Comparison of ENCODE assay signal across 10 cellular contexts in the genomic region with DNA sequence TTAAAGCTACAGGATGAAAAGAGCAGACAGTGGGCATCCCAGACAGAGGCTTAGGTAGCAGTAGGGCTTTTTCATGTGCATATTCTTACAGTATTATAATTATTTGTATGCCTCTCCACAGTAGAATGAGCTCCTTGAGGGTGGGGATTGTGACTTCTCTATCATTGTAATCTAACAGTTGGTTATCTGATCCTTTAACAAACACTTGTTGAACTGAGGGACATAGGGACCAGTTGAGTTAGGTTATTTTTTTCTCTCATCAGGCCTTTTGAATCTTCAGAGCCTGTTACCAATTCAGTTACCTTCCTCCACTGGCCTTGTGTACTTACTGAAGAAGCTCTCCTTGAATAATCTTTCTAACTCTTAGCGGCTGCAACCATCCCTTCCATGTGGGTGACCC. TPM values are rescaled to one million over a fixed set of nuclear protein-coding genes. Genes with fewer than 3 reads are reported as not detected.
A peak's percentile ranks its signal among the peaks of the same experiment; 100 is the strongest.
DNase-seq lines count a peak whose midpoint lies in the region; ATAC-seq and TF ChIP-seq lines count a peak whose summit lies in the region.
"Had no signal": no experiment of that assay in that cellular context is flagged by ENCODE, and none has a peak within 500 bp of the region (broad histone marks: within the 10 kb centered on the region; RNA-seq: fewer than 3 reads in every experiment).

No MANE protein-coding gene starts in this region.

- peaks cover 2% of the 10 kb centered on the region for H3K4me1 ChIP-seq in fibroblast of lung (ENCODE audit: control insufficient read depth, extremely low read depth, insufficient read depth, low read length)

- H3F3A ChIP-seq in SU-DHL-6 (ENCODE audit: insufficient read depth), result peaks cover 12% of the 10 kb centered on the region

- no peak for TF ChIP-seq CTCF in SU-DHL-6 (IDR thresholded peaks at IDR 0.05; ENCODE audit: insufficient read depth, low read length, poor library complexity, severe bottlenecking)
- TF ChIP-seq CTCF in fibroblast of lung (conservative IDR thresholded peaks at IDR 0.05 in 1 of 2, IDR thresholded peaks at IDR 0.05 in 1 of 2; ENCODE audit: low read depth in 1 of 2, low read length in 2 of 2), result no peak

- peak overlapping the region; percentile 91 for H3K4me2 ChIP-seq in SU-DHL-6 (ENCODE audit: low read depth, low read length, poor library complexity, severe bottlenecking)
- H3K4me2 ChIP-seq in fibroblast of lung (ENCODE audit: extremely low read depth, insufficient read depth, low read length), result peak overlapping the region; percentile 83

- H2AFZ ChIP-seq in SU-DHL-6 (ENCODE audit: low read depth, low read length, severe bottlenecking) (no peak overlapping the region), fibroblast of lung (ENCODE audit: low read length) (no peak overlapping the region)

- H3K9me3 ChIP-seq in SU-DHL-6 (ENCODE audit: insufficient read depth, low read length) (no peaks in the 10 kb centered on the region), fibroblast of lung (ENCODE audit: control insufficient read depth, insufficient read depth, low read depth, low read length) (no peaks in the 10 kb centered on the region)
- H3K9me3 ChIP-seq: ascending aorta had no signal

- CTCF ChIA-PET in activated naive CD4-positive, alpha-beta T cell treated with anti-CD3 and anti-CD28 coated beads, Interleukin-2, amount 10 ng/mL, durations not matched to agents 7 days and 5 days (lab: Charles Lee), result interaction anchor here (1.0 to 2.6 kb wide), 4 partner anchors 24 to 284 kb away, joined by 3 to 7 read pairs (median 6); a partner anchor contains a TSS

- peaks cover 27% of the 10 kb centered on the region for H3K36me3 ChIP-seq in SU-DHL-6 (ENCODE audit: low read length)
- peaks cover 3% of the 10 kb centered on the region for H3K36me3 ChIP-seq in fibroblast of lung (ENCODE audit: control insufficient read depth, insufficient read depth, low read length)

- H3K27me3 ChIP-seq in SU-DHL-6 (ENCODE audit: low read length) (no peaks in the 10 kb centered on the region), fibroblast of lung (ENCODE audit: control insufficient read depth, insufficient read depth, low read length) (no peaks in the 10 kb centered on the region)
- H3K27me3 ChIP-seq: ascending aorta had no signal

- peak overlapping the region; percentile 87 for H3K9ac ChIP-seq in SU-DHL-6 (ENCODE audit: low read length)
- no peak overlapping the region for H3K9ac ChIP-seq in fibroblast of lung (ENCODE audit: insufficient read depth, low read length)

- peak overlapping the region; percentile 96 for H3K27ac Mint-ChIP-seq in activated naive CD4-positive, alpha-beta T cell treated with anti-CD3 and anti-CD28 coated beads, Interleukin-2, amount 10 ng/mL, durations not matched to agents 7 days and 5 days
- peak overlapping the region; percentile 95 for H3K27ac Mint-ChIP-seq in stimulated activated memory B cell treated with anti-CD40 and anti-IgM and Interleukin-4, amounts not matched to agents 10 μg/mL and 1 μg/mL and 100 μg/mL, for 72 hours

- peak overlapping the region; percentile 87 for H3K4me3 ChIP-seq in SU-DHL-6 (ENCODE audit: insufficient read depth, low read length, poor library complexity, severe bottlenecking)
- peak overlapping the region in 1 of 4 experiments; percentile 91 for H3K4me3 ChIP-seq in fibroblast of lung (replicated peaks in 1 of 4; ENCODE audit: control extremely low read depth in 1 of 4, insufficient read depth in 1 of 4, low read depth in 3 of 4, low read length in 4 of 4)

- H3K9me2 ChIP-seq in SU-DHL-6 (replicated peaks; ENCODE audit: insufficient read depth, low read length), result no peaks in the 10 kb centered on the region

- DNase-seq in activated naive CD4-positive, alpha-beta T cell treated with anti-CD3 and anti-CD28 coated beads, Interleukin-2, amount 10 ng/mL, durations not matched to agents 7 days and 5 days, result no peak
- no peak for DNase-seq in activated naive CD4-positive, alpha-beta T cell treated with anti-CD3 and anti-CD28 coated beads, Interleukin-2, amount 50 U/mL, for 16 hours
- DNase-seq in fibroblast of lung (ENCODE audit: low read depth in 2 of 2) (no peak), cerebellum (ENCODE audit: low spot score) (no peak), kidney tubule cell (ENCODE audit: low spot score) (no peak), NOMO-1 treated with dmso at 0.1 percent for 144 hours (lab: John Stamatoyannopoulos, UW; ENCODE audit: unreplicated experiment) (no peak)
- DNase-seq: H7 had no signal

- peaks cover 69% of the 10 kb centered on the region for H3K4me1 Mint-ChIP-seq in activated naive CD4-positive, alpha-beta T cell treated with anti-CD3 and anti-CD28 coated beads, Interleukin-2, amount 10 ng/mL, durations not matched to agents 7 days and 5 days
- H3K4me1 Mint-ChIP-seq in stimulated activated memory B cell treated with anti-CD40 and anti-IgM and Interleukin-4, amounts not matched to agents 10 μg/mL and 1 μg/mL and 100 μg/mL, for 72 hours, result peaks cover 48% of the 10 kb centered on the region

- H3K27ac ChIP-seq in SU-DHL-6 (ENCODE audit: low read depth, low read length), result no peak overlapping the region
- H3K27ac ChIP-seq in fibroblast of lung (ENCODE audit: insufficient read depth, low read length), result no peak overlapping the region

- peaks cover 6% of the 10 kb centered on the region; the same call in 1 of the 2 replicates for H4K20me1 ChIP-seq in SU-DHL-6 (ENCODE audit: low read depth, low read length)
- H4K20me1 ChIP-seq in fibroblast of lung (ENCODE audit: control insufficient read depth, extremely low read depth, insufficient read depth, low read length), result no peaks in the 10 kb centered on the region

- ATAC-seq in stimulated activated memory B cell treated with anti-CD40 and anti-IgM and Interleukin-4, amounts not matched to agents 10 μg/mL and 1 μg/mL and 100 μg/mL, for 72 hours, result no peak

- H3K36me3 Mint-ChIP-seq in activated naive CD4-positive, alpha-beta T cell treated with anti-CD3 and anti-CD28 coated beads, Interleukin-2, amount 10 ng/mL, durations not matched to agents 7 days and 5 days, result peaks cover 36% of the 10 kb centered on the region
- H3K36me3 Mint-ChIP-seq in stimulated activated memory B cell treated with anti-CD40 and anti-IgM and Interleukin-4, amounts not matched to agents 10 μg/mL and 1 μg/mL and 100 μg/mL, for 72 hours, result peaks cover 15% of the 10 kb centered on the region

- peaks cover 76% of the 10 kb centered on the region for H3K79me2 ChIP-seq in SU-DHL-6 (ENCODE audit: insufficient read depth, low read length)
- peaks cover 45% of the 10 kb centered on the region for H3K79me2 ChIP-seq in fibroblast of lung (ENCODE audit: control insufficient read depth, insufficient read depth, low read length)

- H3K4me3 Mint-ChIP-seq in activated naive CD4-positive, alpha-beta T cell treated with anti-CD3 and anti-CD28 coated beads, Interleukin-2, amount 10 ng/mL, durations not matched to agents 7 days and 5 days, result peak overlapping the region; percentile 90
- H3K4me3 Mint-ChIP-seq in stimulated activated memory B cell treated with anti-CD40 and anti-IgM and Interleukin-4, amounts not matched to agents 10 μg/mL and 1 μg/mL and 100 μg/mL, for 72 hours, result peak overlapping the region; percentile 93

- H3K27me3 Mint-ChIP-seq in activated naive CD4-positive, alpha-beta T cell treated with anti-CD3 and anti-CD28 coated beads, Interleukin-2, amount 10 ng/mL, durations not matched to agents 7 days and 5 days, result no peaks in the 10 kb centered on the region
- no peaks in the 10 kb centered on the region for H3K27me3 Mint-ChIP-seq in stimulated activated memory B cell treated with anti-CD40 and anti-IgM and Interleukin-4, amounts not matched to agents 10 μg/mL and 1 μg/mL and 100 μg/mL, for 72 hours

- no peaks in the 10 kb centered on the region for H3K9me3 Mint-ChIP-seq in activated naive CD4-positive, alpha-beta T cell treated with anti-CD3 and anti-CD28 coated beads, Interleukin-2, amount 10 ng/mL, durations not matched to agents 7 days and 5 days
- H3K9me3 Mint-ChIP-seq in stimulated activated memory B cell treated with anti-CD40 and anti-IgM and Interleukin-4, amounts not matched to agents 10 μg/mL and 1 μg/mL and 100 μg/mL, for 72 hours, result no peaks in the 10 kb centered on the region

RNA-seq across cellular contexts. Expression of a gene that starts 1.2 kb away (rescaled TPM):
- total RNA-seq in fibroblast of lung, result 5.1 and 5.9 TPM in 2 replicates
- 14.9 and 20.0 TPM in 2 replicates for polyA plus RNA-seq in fibroblast of lung
- polyA plus RNA-seq in fibroblast of lung (2012), result 17.8 and 21.3 TPM in 2 replicates
- 0.44 and 3.1 TPM in 2 replicates for polyA minus RNA-seq in fibroblast of lung (ENCODE audit: low replicate concordance)
- total RNA-seq in cerebellum, result 6.8 TPM

RNA-seq across cellular contexts. Expression of a gene that starts 1.4 kb away (rescaled TPM):
- total RNA-seq in fibroblast of lung, result 64.5 and 95.6 TPM in 2 replicates
- 18.4 and 19.0 TPM in 2 replicates for polyA plus RNA-seq in fibroblast of lung
- polyA plus RNA-seq in fibroblast of lung (2012), result 25.8 and 29.0 TPM in 2 replicates
- 24.4 and 26.2 TPM in 2 replicates for polyA minus RNA-seq in fibroblast of lung (ENCODE audit: low replicate concordance)
- 15.3 TPM for total RNA-seq in cerebellum

RNA-seq across cellular contexts. Expression of a gene that starts 54.9 kb away (rescaled TPM):
- total RNA-seq in fibroblast of lung, result 87.1 and 114 TPM in 2 replicates
- polyA plus RNA-seq in fibroblast of lung, result 116 and 180 TPM in 2 replicates
- 77.4 and 119 TPM in 2 replicates for polyA plus RNA-seq in fibroblast of lung (2012)
- polyA minus RNA-seq in fibroblast of lung (ENCODE audit: low replicate concordance), result 179 and 201 TPM in 2 replicates
- total RNA-seq in cerebellum, result 39.0 TPM

RNA-seq across cellular contexts. Expression of a gene that starts 55.1 kb away (rescaled TPM):
- total RNA-seq in fibroblast of lung, result 15.9 and 16.3 TPM in 2 replicates
- polyA plus RNA-seq in fibroblast of lung, result 12.7 and 14.7 TPM in 2 replicates
- 9.6 and 12.4 TPM in 2 replicates for polyA plus RNA-seq in fibroblast of lung (2012)
- polyA minus RNA-seq in fibroblast of lung (ENCODE audit: low replicate concordance), result 2.0 TPM in 1 of 2 replicates, not detected in the other
- total RNA-seq in cerebellum, result 5.4 TPM
